ENCODE assay signal across 10 cellular contexts in genomic region chr2:206004004-206004693, GRCh38.
DNase-seq lines count a peak whose midpoint lies in the region; ATAC-seq lines count a peak whose summit lies in the region.
"Had no signal": no experiment of that assay in that cellular context is flagged by ENCODE, and none has a peak within 500 bp of the region (broad histone marks: within the 10 kb centered on the region; RNA-seq: fewer than 3 reads in every experiment).

No MANE protein-coding gene starts in this region.

- peaks cover 38% of the 10 kb centered on the region for H3K36me3 Mint-ChIP-seq in activated naive CD8-positive, alpha-beta T cell treated with anti-CD3 and anti-CD28 coated beads, Interleukin-2, amount 50 U/mL, for 24 hours (ENCODE audit: low read depth)
- H3K36me3 Mint-ChIP-seq in naive thymus-derived CD4-positive, alpha-beta T cell, result peaks cover 16 to 59% (median 37%) of the 10 kb centered on the region in 5 donors
- H3K36me3 Mint-ChIP-seq in natural killer cell treated with Interleukin-12 subunit alpha and Interleukin-12 subunit beta and Interleukin-15 and Interleukin-18, amount 100 ng/mL, for 72 hours, result peaks cover 18% of the 10 kb centered on the region

- H3K9me3 ChIP-seq in naive thymus-derived CD4-positive, alpha-beta T cell (ENCODE audit: control insufficient read depth in 2 of 3, low read length in 3 of 3), result no peaks in the 10 kb centered on the region
- H3K9me3 ChIP-seq: neutrophil had no signal

- peak; percentile 33 for ATAC-seq in activated naive CD8-positive, alpha-beta T cell treated with anti-CD3 and anti-CD28 coated beads, Interleukin-2, amount 50 U/mL, for 24 hours
- ATAC-seq in naive thymus-derived CD4-positive, alpha-beta T cell, result peak; percentile 34
- ATAC-seq in natural killer cell treated with Interleukin-12 subunit alpha and Interleukin-12 subunit beta and Interleukin-15 and Interleukin-18, amount 100 ng/mL, for 72 hours, result no peak
- no peak for ATAC-seq in HG03025 (IDR thresholded peaks at IDR 0.05; ENCODE audit: low FRiP score, unreplicated experiment)

- intact Hi-C loops in naive thymus-derived CD4-positive, alpha-beta T cell (cut with micrococcal nuclease), result loop anchor here in 1 of 2 donors (5.0 kb wide), 1 partner anchor 153 kb away; the partner anchor contains the start of genes EEF1B2 and NDUFS1

- CTCF ChIA-PET in naive thymus-derived CD4-positive, alpha-beta T cell (lab: Charles Lee), result no interaction called here

- no peaks in the 10 kb centered on the region for H3K9me3 Mint-ChIP-seq in activated naive CD8-positive, alpha-beta T cell treated with anti-CD3 and anti-CD28 coated beads, Interleukin-2, amount 50 U/mL, for 24 hours
- no peaks in the 10 kb centered on the region for H3K9me3 Mint-ChIP-seq in naive thymus-derived CD4-positive, alpha-beta T cell
- H3K9me3 Mint-ChIP-seq in natural killer cell treated with Interleukin-12 subunit alpha and Interleukin-12 subunit beta and Interleukin-15 and Interleukin-18, amount 100 ng/mL, for 72 hours, result no peaks in the 10 kb centered on the region
- H3K9me3 Mint-ChIP-seq: CD4-positive, CD25-positive, alpha-beta regulatory T cell had no signal

- DNase-seq in NCI-H1694 treated with DMSO at 0.1 percent for 48 hours (lab: John Stamatoyannopoulos, UW) (peak; percentile 5), NCI-H1694 (lab: John Stamatoyannopoulos, UW) (no peak), HK-2 (ENCODE audit: unreplicated experiment) (peak; percentile 14), NCI-H510A treated with DMSO at 0.1 percent for 48 hours (lab: John Stamatoyannopoulos, UW) (no peak)
- DNase-seq in activated naive CD8-positive, alpha-beta T cell treated with anti-CD3 and anti-CD28 coated beads, Interleukin-2, amount 50 U/mL, for 24 hours, result peak; percentile 10
- peak in 2 of 9 donors; percentile 5 to 10 for DNase-seq in naive thymus-derived CD4-positive, alpha-beta T cell
- DNase-seq in natural killer cell treated with Interleukin-12 subunit alpha and Interleukin-12 subunit beta and Interleukin-15 and Interleukin-18, amount 100 ng/mL, for 72 hours (ENCODE audit: low spot score), result no peak

- no peak overlapping the region for H3K4me3 ChIP-seq in naive thymus-derived CD4-positive, alpha-beta T cell (ENCODE audit: low read length)

- H3K27me3 Mint-ChIP-seq in activated naive CD8-positive, alpha-beta T cell treated with anti-CD3 and anti-CD28 coated beads, Interleukin-2, amount 50 U/mL, for 24 hours, result no peaks in the 10 kb centered on the region
- no peaks in the 10 kb centered on the region for H3K27me3 Mint-ChIP-seq in naive thymus-derived CD4-positive, alpha-beta T cell
- H3K27me3 Mint-ChIP-seq in natural killer cell treated with Interleukin-12 subunit alpha and Interleukin-12 subunit beta and Interleukin-15 and Interleukin-18, amount 100 ng/mL, for 72 hours, result no peaks in the 10 kb centered on the region
- H3K27me3 Mint-ChIP-seq: CD4-positive, CD25-positive, alpha-beta regulatory T cell had no signal

- no peak overlapping the region for H3K27ac ChIP-seq in naive thymus-derived CD4-positive, alpha-beta T cell (ENCODE audit: low read depth, low read length)
- H3K27ac ChIP-seq: neutrophil had no signal

- POLR2A ChIA-PET in naive thymus-derived CD4-positive, alpha-beta T cell (lab: Charles Lee), result no interaction called here

- H3K4me3 Mint-ChIP-seq in activated naive CD8-positive, alpha-beta T cell treated with anti-CD3 and anti-CD28 coated beads, Interleukin-2, amount 50 U/mL, for 24 hours, result no peak overlapping the region
- H3K4me3 Mint-ChIP-seq in naive thymus-derived CD4-positive, alpha-beta T cell, result no peak overlapping the region
- H3K4me3 Mint-ChIP-seq in natural killer cell treated with Interleukin-12 subunit alpha and Interleukin-12 subunit beta and Interleukin-15 and Interleukin-18, amount 100 ng/mL, for 72 hours, result no peak overlapping the region
- H3K4me3 Mint-ChIP-seq: CD4-positive, CD25-positive, alpha-beta regulatory T cell had no signal

- no peak overlapping the region for H3K27ac Mint-ChIP-seq in activated naive CD8-positive, alpha-beta T cell treated with anti-CD3 and anti-CD28 coated beads, Interleukin-2, amount 50 U/mL, for 24 hours
- H3K27ac Mint-ChIP-seq in naive thymus-derived CD4-positive, alpha-beta T cell, result peak overlapping the region in 1 of 9 donors; percentile 38
- H3K27ac Mint-ChIP-seq in natural killer cell treated with Interleukin-12 subunit alpha and Interleukin-12 subunit beta and Interleukin-15 and Interleukin-18, amount 100 ng/mL, for 72 hours, result no peak overlapping the region

- H3K4me1 ChIP-seq in naive thymus-derived CD4-positive, alpha-beta T cell (ENCODE audit: control insufficient read depth in 2 of 2, insufficient read depth in 2 of 2, low read length in 2 of 2), result no peaks in the 10 kb centered on the region

- H3K27me3 ChIP-seq in naive thymus-derived CD4-positive, alpha-beta T cell (ENCODE audit: control insufficient read depth in 2 of 2, insufficient read depth in 2 of 2, low read length in 2 of 2), result no peaks in the 10 kb centered on the region
- H3K27me3 ChIP-seq: neutrophil had no signal

- no peaks in the 10 kb centered on the region for H3K4me1 Mint-ChIP-seq in activated naive CD8-positive, alpha-beta T cell treated with anti-CD3 and anti-CD28 coated beads, Interleukin-2, amount 50 U/mL, for 24 hours
- H3K4me1 Mint-ChIP-seq in naive thymus-derived CD4-positive, alpha-beta T cell, result peaks cover 0 to 12% (median 1%) of the 10 kb centered on the region in 7 donors
- H3K4me1 Mint-ChIP-seq in natural killer cell treated with Interleukin-12 subunit alpha and Interleukin-12 subunit beta and Interleukin-15 and Interleukin-18, amount 100 ng/mL, for 72 hours (ENCODE audit: low read depth in 2 of 2), result peaks cover 0 to 12% of the 10 kb centered on the region in 2 donors

- H3K36me3 ChIP-seq in naive thymus-derived CD4-positive, alpha-beta T cell (ENCODE audit: control insufficient read depth in 2 of 3, insufficient read depth in 3 of 3, low read length in 3 of 3), result peaks cover 7 to 67% (median 13%) of the 10 kb centered on the region in 3 experiments

Comparison
In these comparisons a context has a peak if more than half of its experiments do, and no peak if none do; other contexts are left out.
1. DNase-seq: peak in NCI-H1694 treated with DMSO at 0.1 percent for 48 hours (single experiment), HK-2 (single experiment) and activated naive CD8-positive, alpha-beta T cell treated with anti-CD3 and anti-CD28 coated beads, Interleukin-2, amount 50 U/mL, for 24 hours (single experiment); none in NCI-H1694 (single experiment), natural killer cell treated with Interleukin-12 subunit alpha and Interleukin-12 subunit beta and Interleukin-15 and Interleukin-18, amount 100 ng/mL, for 72 hours (single experiment) and NCI-H510A treated with DMSO at 0.1 percent for 48 hours (single experiment).
2. ATAC-seq: peak in activated naive CD8-positive, alpha-beta T cell treated with anti-CD3 and anti-CD28 coated beads, Interleukin-2, amount 50 U/mL, for 24 hours (single experiment) and naive thymus-derived CD4-positive, alpha-beta T cell (single experiment); none in natural killer cell treated with Interleukin-12 subunit alpha and Interleukin-12 subunit beta and Interleukin-15 and Interleukin-18, amount 100 ng/mL, for 72 hours (0 of 2) and HG03025 (single experiment).